ENCODE assay signal across 13 cellular contexts in genomic region chr5:19314840-19315239, GRCh38.
DNase-seq lines count a peak whose midpoint lies in the region; ATAC-seq and TF ChIP-seq lines count a peak whose summit lies in the region.
"Had no signal": no experiment of that assay in that cellular context is flagged by ENCODE, and none has a peak within 500 bp of the region (broad histone marks: within the 10 kb centered on the region; RNA-seq: fewer than 3 reads in every experiment).

No MANE protein-coding gene starts in this region.

- 0 out of 2 replicates have a peak, but pooled peaks cover 3% of the 10 kb centered on the region for H3K9me2 ChIP-seq in Karpas-422 (replicated peaks; ENCODE audit: insufficient read depth, low read length)

- H3K27ac ChIP-seq in mammary epithelial cell (ENCODE audit: insufficient read depth, low read depth, low read length) (peak overlapping the region; percentile 56), lung (ENCODE audit: low read depth in 1 of 2, low read length in 1 of 2) (no peak overlapping the region), Karpas-422 (ENCODE audit: low read length) (no peak overlapping the region), coronary artery (no peak overlapping the region)
- H3K27ac ChIP-seq: BLaER1 treated with 17β-estradiol and CSF1 and Interleukin-3, amounts not matched to agents 10 nM and 100 nM; HL-60 had no signal

- H3K9me3 ChIP-seq in mammary epithelial cell (replicated peaks; ENCODE audit: insufficient read depth, low read length) = no peaks in the 10 kb centered on the region
- no peaks in the 10 kb centered on the region for H3K9me3 ChIP-seq in lung (ENCODE audit: control insufficient read depth in 2 of 2, insufficient read depth in 1 of 2, low read length in 1 of 2)
- no peaks in the 10 kb centered on the region for H3K9me3 ChIP-seq in Karpas-422 (ENCODE audit: low read length)

- H3K4me3 ChIP-seq in mammary epithelial cell (replicated peaks in 1 of 3; ENCODE audit: insufficient read depth in 1 of 3, low read depth in 2 of 3, low read length in 3 of 3) (no peak overlapping the region), lung (no peak overlapping the region), Karpas-422 (ENCODE audit: low read length) (no peak overlapping the region), coronary artery (no peak overlapping the region)
- H3K4me3 ChIP-seq: BLaER1 treated with 17β-estradiol and CSF1 and Interleukin-3, amounts not matched to agents 10 nM and 100 nM had no signal

- DNase-seq in EL = peak; percentile 45
- DNase-seq in NCI-H446 (lab: John Stamatoyannopoulos, UW) = peak; percentile 75 to 90
- peak; percentile 89 for DNase-seq in mammary epithelial cell
- DNase-seq in lung (ENCODE audit: low spot score) = no peak
- DNase-seq in Karpas-422 = no peak
- no peak for DNase-seq in NCI-H2171 (lab: John Stamatoyannopoulos, UW)
- no peak for DNase-seq in SKM-1 treated with dmso at 0.1 percent for 144 hours (lab: John Stamatoyannopoulos, UW; ENCODE audit: unreplicated experiment)
- no peak for DNase-seq in coronary artery (ENCODE audit: low spot score)
- DNase-seq: activated CD4-positive, alpha-beta T cell treated with anti-CD3 and anti-CD28 coated beads, Interleukin-2, amount 10 ng/mL, durations not matched to agents 24 days and 14 days; central memory CD4-positive, alpha-beta T cell; NCI-H1105 treated with DMSO at 0.1 percent for 48 hours had no signal

- H3K9ac ChIP-seq in mammary epithelial cell (ENCODE audit: insufficient read depth, low read length) = no peak overlapping the region
- no peak overlapping the region for H3K9ac ChIP-seq in Karpas-422 (ENCODE audit: low read length)
- H3K9ac ChIP-seq: BLaER1 treated with 17β-estradiol and CSF1 and Interleukin-3, amounts not matched to agents 10 nM and 100 nM had no signal

- H4K20me1 ChIP-seq in mammary epithelial cell (ENCODE audit: insufficient read depth, low read length) (no peaks in the 10 kb centered on the region), Karpas-422 (ENCODE audit: insufficient read depth, low read depth, low read length) (no peaks in the 10 kb centered on the region)
- H4K20me1 ChIP-seq: BLaER1 treated with 17β-estradiol and CSF1 and Interleukin-3, amounts not matched to agents 10 nM and 100 nM had no signal

- H3K4me2 ChIP-seq in mammary epithelial cell (ENCODE audit: insufficient read depth, low read depth, low read length) (peak overlapping the region; percentile 53), Karpas-422 (ENCODE audit: low read depth, low read length, poor library complexity, severe bottlenecking) (no peak overlapping the region)
- H3K4me2 ChIP-seq: BLaER1 treated with 17β-estradiol and CSF1 and Interleukin-3, amounts not matched to agents 10 nM and 100 nM had no signal

- TF ChIP-seq CTCF in mammary epithelial cell (conservative IDR thresholded peaks at IDR 0.05 in 1 of 2, IDR thresholded peaks at IDR 0.05 in 1 of 2; ENCODE audit: extremely low read depth in 1 of 2, insufficient read depth in 1 of 2, low read depth in 1 of 2, low read length in 2 of 2) = peak; percentile 41 to 60
- no peak for TF ChIP-seq CTCF in lung (IDR thresholded peaks at IDR 0.05; ENCODE audit: control extremely low read depth, extremely low read depth)
- no peak for TF ChIP-seq CTCF in coronary artery (IDR thresholded peaks at IDR 0.05)

- no peaks in the 10 kb centered on the region for H3K79me2 ChIP-seq in mammary epithelial cell (ENCODE audit: insufficient read depth, low read length)
- no peaks in the 10 kb centered on the region for H3K79me2 ChIP-seq in Karpas-422 (ENCODE audit: low read length)

- 33% methylated on average over 1 of the region's 1 CpG for WGBS in mammary epithelial cell (ENCODE audit: low coverage, missing lambda C conversion rate)
- 71 to 86% methylated on average over 1 of the region's 1 CpG for WGBS in lung, 2 donors

- H3K36me3 ChIP-seq in mammary epithelial cell (ENCODE audit: insufficient read depth, low read length) = no peaks in the 10 kb centered on the region
- H3K36me3 ChIP-seq in lung (ENCODE audit: control insufficient read depth in 2 of 2, insufficient read depth in 2 of 2, low read length in 2 of 2) = no peaks in the 10 kb centered on the region
- no peaks in the 10 kb centered on the region for H3K36me3 ChIP-seq in Karpas-422 (ENCODE audit: insufficient read depth, low read length)
- H3K36me3 ChIP-seq: BLaER1 treated with 17β-estradiol and CSF1 and Interleukin-3, amounts not matched to agents 10 nM and 100 nM had no signal

- dilution Hi-C loops in mammary epithelial cell (cut with HindIII; ENCODE audit: low sequenced_read_pairs) = no loop called here

- H3K27me3 ChIP-seq in mammary epithelial cell (ENCODE audit: insufficient read depth, low read length) (no peaks in the 10 kb centered on the region), lung (ENCODE audit: control insufficient read depth, insufficient read depth) (no peaks in the 10 kb centered on the region), Karpas-422 (ENCODE audit: low read length) (no peaks in the 10 kb centered on the region)
- H3K27me3 ChIP-seq: BLaER1 treated with 17β-estradiol and CSF1 and Interleukin-3, amounts not matched to agents 10 nM and 100 nM had no signal

- H3K4me1 ChIP-seq in mammary epithelial cell (ENCODE audit: insufficient read depth, low read length) (peaks cover 7% of the 10 kb centered on the region), lung (ENCODE audit: control insufficient read depth in 2 of 2, insufficient read depth in 2 of 2, low read length in 2 of 2) (no peaks in the 10 kb centered on the region), Karpas-422 (ENCODE audit: low read length) (peaks cover 2% of the 10 kb centered on the region; the same call in 1 of the 2 replicates)

- in situ Hi-C loops in mammary epithelial cell (cut with MboI; ENCODE audit: low sequenced_read_pairs in 2 of 2) = no loop called here

- no TSS peak for BruUV-seq in mammary epithelial cell (replicated peaks; lab: Mats Ljungman, UMichigan)

- peak overlapping the region; percentile 60 for H2AFZ ChIP-seq in mammary epithelial cell (ENCODE audit: low read depth, low read length)
- H2AFZ ChIP-seq in Karpas-422 (ENCODE audit: low read length) = no peak overlapping the region

- ATAC-seq in lung (ENCODE audit: insufficient read depth, low FRiP score) = peak; percentile 82

- intact Hi-C loops in mammary epithelial cell (cut with micrococcal nuclease) = loop anchor here (5.0 kb wide), 1 partner anchor 292 kb away; no protein-coding TSS in a partner anchor

- CTCF ChIA-PET in mammary epithelial cell (lab: Charles Lee; ENCODE audit: low non-redundant PET) = no interaction called here

Comparison
In these comparisons a context has a peak if more than half of its experiments do, and no peak if none do; other contexts are left out.
1. DNase-seq: peak in EL (single experiment), NCI-H446 (2 of 2) and mammary epithelial cell (single experiment); none in lung (single experiment), Karpas-422 (single experiment), NCI-H2171 (single experiment), SKM-1 treated with dmso at 0.1 percent for 144 hours (single experiment) and coronary artery (single experiment).
2. CTCF ChIP-seq: peak in mammary epithelial cell (2 of 2); none in lung (single experiment) and coronary artery (single experiment).